8 cellular contexts compared by ENCODE assay signal in the genomic region with DNA sequence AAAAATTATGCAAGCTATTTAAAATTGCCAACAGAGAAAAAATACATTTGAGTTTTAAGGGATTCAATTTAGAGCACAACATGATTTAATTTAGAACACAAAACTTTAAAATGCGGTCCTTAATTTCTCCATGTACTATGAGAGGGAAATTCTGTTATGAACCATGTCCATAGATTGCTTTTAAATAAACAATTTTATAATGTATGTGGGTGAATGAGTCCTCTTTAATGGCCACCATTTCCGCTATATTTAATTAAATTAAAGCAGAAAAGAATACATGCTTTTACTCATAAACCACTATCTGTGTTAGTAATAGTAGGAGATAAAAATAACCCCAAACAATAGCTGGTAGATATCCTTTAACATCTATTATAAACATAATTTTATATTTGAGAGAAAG.
"Had no signal": no experiment of that assay in that cellular context is flagged by ENCODE, and none has a peak within 500 bp of the region (broad histone marks: within the 10 kb centered on the region; RNA-seq: fewer than 3 reads in every experiment).

No MANE protein-coding gene starts in this region.

- H3K4me1 Mint-ChIP-seq: IgD-negative memory B cell had no signal

- H3K27ac ChIP-seq: HL-60, KMS-11 had no signal

- FAIRE-seq: HTR-8/SVneo, K562 had no signal

- ATAC-seq: K562 had no signal

- H3K9ac ChIP-seq: KMS-11 had no signal

- H3K27ac Mint-ChIP-seq: IgD-negative memory B cell had no signal

- DNase-seq: IMR-90, KBM-7, KG1 had no signal

- H3K36me3 Mint-ChIP-seq: IgD-negative memory B cell had no signal

- H3K4me2 ChIP-seq: KMS-11 had no signal

- H3K4me3 ChIP-seq: K562 had no signal

- H3K4me3 Mint-ChIP-seq: IgD-negative memory B cell had no signal
